ENCODE assay signal across 8 cellular contexts in the genomic region with DNA sequence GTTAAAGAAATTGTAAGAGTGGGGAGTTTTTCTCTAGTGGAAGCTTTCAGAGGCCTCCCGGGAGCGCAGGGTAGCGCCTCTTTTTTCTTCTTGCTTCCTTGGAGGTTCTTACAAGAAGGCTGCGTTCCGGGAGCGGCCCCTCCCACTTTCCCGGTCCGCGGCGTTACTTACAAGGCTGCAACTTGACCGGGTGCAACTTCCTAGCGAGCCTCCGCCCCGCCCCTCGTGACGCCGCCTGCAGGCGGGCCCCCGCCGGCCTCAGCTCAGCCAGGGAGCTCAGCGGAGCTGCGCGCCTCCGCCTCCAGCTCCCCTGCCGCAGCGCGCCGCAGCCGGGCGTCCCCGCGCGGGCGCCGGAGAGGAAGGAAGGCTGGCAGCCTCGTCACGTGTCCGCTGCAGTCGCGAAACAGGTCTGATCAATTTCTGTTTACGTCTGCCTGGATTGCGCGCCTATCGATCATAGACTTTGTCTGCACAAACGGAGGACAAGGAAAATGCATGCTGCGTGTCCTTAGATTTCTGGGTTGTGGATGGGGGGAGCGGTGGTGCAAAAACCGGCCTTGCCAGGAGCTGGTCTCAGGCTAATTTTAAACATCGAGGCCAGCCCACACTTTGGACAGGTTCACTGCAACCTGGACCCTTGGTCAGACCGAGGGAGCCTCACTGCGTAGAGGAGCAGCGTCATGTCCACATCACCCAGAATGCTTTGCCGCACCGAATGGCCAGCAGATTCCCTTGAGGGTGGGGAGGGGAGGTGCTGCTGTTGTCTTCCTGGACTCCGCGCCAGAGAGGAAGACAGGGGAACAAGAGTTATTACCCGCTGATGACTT. TPM values are rescaled to one million over a fixed set of nuclear protein-coding genes. Genes with fewer than 3 reads are reported as not detected.
A peak's percentile ranks its signal among the peaks of the same experiment; 100 is the strongest.
DNase-seq lines count a peak whose midpoint lies in the region; ATAC-seq and TF ChIP-seq lines count a peak whose summit lies in the region.

A gene with protein sequence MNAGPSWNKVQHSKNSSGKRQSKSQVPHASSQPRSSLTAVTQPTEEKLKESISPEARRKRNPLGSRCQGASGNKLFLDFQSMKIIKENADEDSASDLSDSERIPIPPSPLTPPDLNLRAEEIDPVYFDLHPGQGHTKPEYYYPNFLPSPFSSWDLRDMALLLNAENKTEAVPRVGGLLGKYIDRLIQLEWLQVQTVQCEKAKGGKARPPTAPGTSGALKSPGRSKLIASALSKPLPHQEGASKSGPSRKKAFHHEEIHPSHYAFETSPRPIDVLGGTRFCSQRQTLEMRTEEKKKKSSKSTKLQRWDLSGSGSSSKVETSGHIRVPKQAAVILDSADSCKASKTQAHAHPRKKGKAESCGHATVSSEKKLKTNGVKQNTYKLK (plus strand): TSS at position 261 of the 827 bp plus-strand sequence. CDS start 3,555 bp downstream, outside the sequence.
A gene with protein sequence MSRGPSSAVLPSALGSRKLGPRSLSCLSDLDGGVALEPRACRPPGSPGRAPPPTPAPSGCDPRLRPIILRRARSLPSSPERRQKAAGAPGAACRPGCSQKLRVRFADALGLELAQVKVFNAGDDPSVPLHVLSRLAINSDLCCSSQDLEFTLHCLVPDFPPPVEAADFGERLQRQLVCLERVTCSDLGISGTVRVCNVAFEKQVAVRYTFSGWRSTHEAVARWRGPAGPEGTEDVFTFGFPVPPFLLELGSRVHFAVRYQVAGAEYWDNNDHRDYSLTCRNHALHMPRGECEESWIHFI (minus strand): TSS at position 177 of the 827 bp plus-strand sequence. CDS start 374 bp downstream, outside the sequence.

- intact Hi-C loops in ascending aorta (cut with DNase I) = loop anchor here (5.0 kb wide), 1 partner anchor 1633 kb away; a partner anchor contains a TSS
- intact Hi-C loops in right cardiac atrium (cut with DNase I) = no loop called here
- intact Hi-C loops in aorta (cut with DNase I) = no loop called here

- DNase-seq in NCI-H1694 (lab: John Stamatoyannopoulos, UW) = peak; percentile 6
- peak; percentile 71 to 95 (median 85) for DNase-seq in T-helper 2 cell
- DNase-seq in ascending aorta (ENCODE audit: low spot score in 2 of 2) = peak; percentile 95 to 99
- DNase-seq in right cardiac atrium = peak; percentile 98 to 99 (median 99)
- DNase-seq in aorta = peak; percentile 99

- WGBS in right cardiac atrium = under 1% methylated on average over 57 of the region's 57 CpGs
- WGBS in aorta, 2 donors = 0% methylated on average over 57 of the region's 57 CpGs

- H3K27ac ChIP-seq in ascending aorta (peak within 1 kb of the TSS; percentile 92 to 94), right cardiac atrium (ENCODE audit: low read length) (peak within 1 kb of the TSS; percentile 95), rectal smooth muscle tissue (ENCODE audit: low read depth, low read length) (peak within 1 kb of the TSS; percentile 100), aorta (ENCODE audit: low read depth in 1 of 2, low read length in 2 of 2) (peak within 1 kb of the TSS; percentile 25 to 95)

- peak; percentile 64 for ATAC-seq in GM18499 (IDR thresholded peaks at IDR 0.05; ENCODE audit: insufficient read depth, unreplicated experiment)
- ATAC-seq in HG02885 (IDR thresholded peaks at IDR 0.05; ENCODE audit: poor library complexity, unreplicated experiment) = peak; percentile 94
- peak; percentile 97 to 98 for ATAC-seq in right cardiac atrium
- peak; percentile 98 for ATAC-seq in aorta (ENCODE audit: low FRiP score)

- peak in 1 of 3 experiments; percentile 3 for TF ChIP-seq CTCF in ascending aorta (IDR thresholded peaks at IDR 0.05)

- H3K4me1 ChIP-seq in ascending aorta (peaks cover 14 to 31% of the 10 kb centered on the region in 2 donors), right cardiac atrium (ENCODE audit: control insufficient read depth, insufficient read depth, low read length) (peaks cover 5% of the 10 kb centered on the region), rectal smooth muscle tissue (ENCODE audit: control insufficient read depth, insufficient read depth, low read length) (peaks cover 12% of the 10 kb centered on the region), aorta (ENCODE audit: control insufficient read depth in 1 of 2, insufficient read depth in 2 of 2, low read length in 2 of 2) (no peaks in the 10 kb centered on the region)

- peak within 1 kb of the TSS; percentile 97 for H3K9ac ChIP-seq in rectal smooth muscle tissue (ENCODE audit: low read length)

- no peaks in the 10 kb centered on the region for H3K27me3 ChIP-seq in ascending aorta
- no peaks in the 10 kb centered on the region for H3K27me3 ChIP-seq in right cardiac atrium (ENCODE audit: control insufficient read depth, insufficient read depth)
- no peaks in the 10 kb centered on the region for H3K27me3 ChIP-seq in rectal smooth muscle tissue (ENCODE audit: control insufficient read depth, insufficient read depth, low read length)
- no peaks in the 10 kb centered on the region for H3K27me3 ChIP-seq in aorta (ENCODE audit: control insufficient read depth in 1 of 2, insufficient read depth in 2 of 2, low read length in 1 of 2)

- H3K36me3 ChIP-seq in ascending aorta = peaks cover 13 to 33% of the 10 kb centered on the region in 2 donors
- peaks cover 9% of the 10 kb centered on the region for H3K36me3 ChIP-seq in rectal smooth muscle tissue (ENCODE audit: control insufficient read depth, insufficient read depth, low read length)
- peaks cover 0 to 5% of the 10 kb centered on the region in 2 donors for H3K36me3 ChIP-seq in aorta (ENCODE audit: control insufficient read depth in 1 of 2, insufficient read depth in 2 of 2, low read length in 1 of 2)

- H3K4me3 ChIP-seq in ascending aorta (peak within 1 kb of the TSS; percentile 79 to 88), right cardiac atrium (ENCODE audit: low read length) (peak within 1 kb of the TSS; percentile 67), rectal smooth muscle tissue (ENCODE audit: low read length) (peak within 1 kb of the TSS; percentile 98), aorta (ENCODE audit: low read length in 2 of 2) (peak within 1 kb of the TSS; percentile 71 to 89)

- no peaks in the 10 kb centered on the region for H3K9me3 ChIP-seq in ascending aorta
- no peaks in the 10 kb centered on the region for H3K9me3 ChIP-seq in right cardiac atrium (ENCODE audit: control insufficient read depth, low read length)
- H3K9me3 ChIP-seq in aorta (ENCODE audit: control insufficient read depth, low read length) = no peaks in the 10 kb centered on the region

RNA-seq across cellular contexts. Expression of the first gene that starts in this region (rescaled TPM):
- 2.6 TPM for total RNA-seq in ascending aorta
- total RNA-seq in right cardiac atrium = 10 to 100 TPM; 13.6 to 27.6 (median 25.7) TPM
- 5.5 TPM for polyA plus RNA-seq in right cardiac atrium
- 10 to 100 TPM in 1 of 2 donors, 1 to 10 TPM in 1; 8.7 to 16.6 TPM for total RNA-seq in aorta
- polyA plus RNA-seq in aorta = 1 to 10 TPM; 5.4 to 5.6 TPM

RNA-seq across cellular contexts. Expression of the second gene that starts in this region (rescaled TPM):
- total RNA-seq in ascending aorta (3.2 TPM), right cardiac atrium (10 to 100 TPM in 2 of 4 donors, 1 to 10 TPM in 2; 6.3 to 12.2 (median 9.7) TPM), aorta (1 to 10 TPM; 8.0 to 8.3 TPM)
- polyA plus RNA-seq in right cardiac atrium (4.9 TPM), aorta (1 to 10 TPM; 2.5 to 4.4 TPM)

Comparison
In these comparisons a context has a peak if more than half of its experiments do, and no peak if none do; other contexts are left out.
1. Peak in every context shown above with its lines: DNase-seq, ATAC-seq, H3K4me3 ChIP-seq and H3K27ac ChIP-seq.
2. DNase-seq: peak in every context shown above with its lines; median percentile 99 in right cardiac atrium; 99 in aorta; 97 in ascending aorta; 85 in T-helper 2 cell; 6 in NCI-H1694.